1 cellular context compared by ENCODE assay signal in the genomic region with DNA sequence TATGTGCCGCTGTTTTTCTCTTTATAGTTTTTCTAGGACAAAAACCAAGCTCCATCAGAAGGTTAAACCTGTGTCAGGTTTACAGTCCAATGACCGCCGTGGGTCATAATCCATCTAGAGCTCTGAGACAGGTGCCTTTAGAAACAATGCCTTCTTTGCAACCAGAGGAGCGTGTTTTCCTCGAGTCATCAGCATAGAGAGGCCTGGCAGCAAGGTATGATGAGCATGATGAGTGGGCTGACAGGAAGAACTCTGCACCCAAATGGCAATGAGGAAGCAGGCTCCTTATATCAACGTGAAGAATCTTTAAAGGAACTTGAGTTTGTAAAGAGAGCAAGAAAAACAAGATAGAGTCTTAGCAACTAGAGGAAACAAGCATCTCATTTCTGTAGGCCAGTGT.
TF ChIP-seq lines count a peak whose summit lies in the region.

No MANE protein-coding gene starts in this region.

TF ChIP-seq in HepG2, 621 proteins besides CTCF, POLR2A, EP300 and RAD21 (continued from another document and continues in another):
- TF ChIP-seq, protein P1, sequence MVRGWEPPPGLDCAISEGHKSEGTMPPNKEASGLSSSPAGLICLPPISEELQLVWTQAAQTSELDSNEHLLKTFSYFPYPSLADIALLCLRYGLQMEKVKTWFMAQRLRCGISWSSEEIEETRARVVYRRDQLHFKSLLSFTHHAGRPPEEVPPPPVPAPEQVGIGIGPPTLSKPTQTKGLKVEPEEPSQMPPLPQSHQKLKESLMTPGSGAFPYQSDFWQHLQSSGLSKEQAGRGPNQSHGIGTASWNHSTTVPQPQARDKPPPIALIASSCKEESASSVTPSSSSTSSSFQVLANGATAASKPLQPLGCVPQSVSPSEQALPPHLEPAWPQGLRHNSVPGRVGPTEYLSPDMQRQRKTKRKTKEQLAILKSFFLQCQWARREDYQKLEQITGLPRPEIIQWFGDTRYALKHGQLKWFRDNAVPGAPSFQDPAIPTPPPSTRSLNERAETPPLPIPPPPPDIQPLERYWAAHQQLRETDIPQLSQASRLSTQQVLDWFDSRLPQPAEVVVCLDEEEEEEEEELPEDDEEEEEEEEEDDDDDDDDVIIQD (CRISPR knock-in tag; IDR thresholded peaks at IDR 0.05; ENCODE audit: low read depth) = peak; percentile 47; the same call in 1 of the 2 replicates
- no peak for TF ChIP-seq RFXAP (CRISPR knock-in tag; IDR thresholded peaks at IDR 0.05; ENCODE audit: borderline replicate concordance)
- TF ChIP-seq CBX1 (IDR thresholded peaks at IDR 0.05; ENCODE audit: low read depth) = no peak
- TF ChIP-seq, protein P2, sequence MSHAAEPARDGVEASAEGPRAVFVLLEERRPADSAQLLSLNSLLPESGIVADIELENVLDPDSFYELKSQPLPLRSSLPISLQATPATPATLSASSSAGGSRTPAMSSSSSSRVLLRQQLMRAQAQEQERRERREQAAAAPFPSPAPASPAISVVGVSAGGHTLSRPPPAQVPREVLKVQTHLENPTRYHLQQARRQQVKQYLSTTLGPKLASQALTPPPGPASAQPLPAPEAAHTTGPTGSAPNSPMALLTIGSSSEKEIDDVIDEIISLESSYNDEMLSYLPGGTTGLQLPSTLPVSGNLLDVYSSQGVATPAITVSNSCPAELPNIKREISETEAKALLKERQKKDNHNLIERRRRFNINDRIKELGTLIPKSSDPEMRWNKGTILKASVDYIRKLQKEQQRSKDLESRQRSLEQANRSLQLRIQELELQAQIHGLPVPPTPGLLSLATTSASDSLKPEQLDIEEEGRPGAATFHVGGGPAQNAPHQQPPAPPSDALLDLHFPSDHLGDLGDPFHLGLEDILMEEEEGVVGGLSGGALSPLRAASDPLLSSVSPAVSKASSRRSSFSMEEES (CRISPR knock-in tag; IDR thresholded peaks at IDR 0.05) = 0 out of 2 replicates have a peak, but pooled peaks have one; percentile 23
- TF ChIP-seq HMGXB3 (CRISPR knock-in tag; IDR thresholded peaks at IDR 0.05; ENCODE audit: borderline replicate concordance) = no peak
- TF ChIP-seq ZSCAN20 (CRISPR knock-in tag; IDR thresholded peaks at IDR 0.05; ENCODE audit: borderline replicate concordance) = no peak
- no peak for TF ChIP-seq ZNF546 (CRISPR knock-in tag; conservative IDR thresholded peaks at IDR 0.05)
- 0 out of 2 replicates have a peak, but pooled peaks have one; percentile 46 for TF ChIP-seq POGZ (CRISPR knock-in tag; IDR thresholded peaks at IDR 0.05)
- TF ChIP-seq PTBP1 (IDR thresholded peaks at IDR 0.05; ENCODE audit: low read depth, low read length, poor library complexity, severe bottlenecking) = no peak
- TF ChIP-seq MTERF4 (CRISPR knock-in tag; IDR thresholded peaks at IDR 0.05) = no peak
- no peak for TF ChIP-seq BHLHE40 (IDR thresholded peaks at IDR 0.05; ENCODE audit: low read length)
- TF ChIP-seq DPF2 (CRISPR knock-in tag; IDR thresholded peaks at IDR 0.05; ENCODE audit: borderline replicate concordance, low read depth) = no peak
- peak; percentile 73 for TF ChIP-seq ZNF331 (CRISPR knock-in tag; IDR thresholded peaks at IDR 0.05)
- no peak for TF ChIP-seq REXO4 (CRISPR knock-in tag; IDR thresholded peaks at IDR 0.05; ENCODE audit: borderline replicate concordance)
- no peak for TF ChIP-seq HNF1A (IDR thresholded peaks at IDR 0.05; ENCODE audit: low read depth)
- TF ChIP-seq HNF1A (CRISPR knock-in tag; IDR thresholded peaks at IDR 0.05; ENCODE audit: borderline replicate concordance) = no peak
- peak; percentile 38; the same call in 1 of the 2 replicates for TF ChIP-seq HDAC2 (CRISPR knock-in tag; IDR thresholded peaks at IDR 0.05)
- no peak for TF ChIP-seq SRY (CRISPR knock-in tag; IDR thresholded peaks at IDR 0.05)
- TF ChIP-seq PAXIP1 (CRISPR knock-in tag; conservative IDR thresholded peaks at IDR 0.05) = peak; percentile 74
- TF ChIP-seq, protein P3, sequence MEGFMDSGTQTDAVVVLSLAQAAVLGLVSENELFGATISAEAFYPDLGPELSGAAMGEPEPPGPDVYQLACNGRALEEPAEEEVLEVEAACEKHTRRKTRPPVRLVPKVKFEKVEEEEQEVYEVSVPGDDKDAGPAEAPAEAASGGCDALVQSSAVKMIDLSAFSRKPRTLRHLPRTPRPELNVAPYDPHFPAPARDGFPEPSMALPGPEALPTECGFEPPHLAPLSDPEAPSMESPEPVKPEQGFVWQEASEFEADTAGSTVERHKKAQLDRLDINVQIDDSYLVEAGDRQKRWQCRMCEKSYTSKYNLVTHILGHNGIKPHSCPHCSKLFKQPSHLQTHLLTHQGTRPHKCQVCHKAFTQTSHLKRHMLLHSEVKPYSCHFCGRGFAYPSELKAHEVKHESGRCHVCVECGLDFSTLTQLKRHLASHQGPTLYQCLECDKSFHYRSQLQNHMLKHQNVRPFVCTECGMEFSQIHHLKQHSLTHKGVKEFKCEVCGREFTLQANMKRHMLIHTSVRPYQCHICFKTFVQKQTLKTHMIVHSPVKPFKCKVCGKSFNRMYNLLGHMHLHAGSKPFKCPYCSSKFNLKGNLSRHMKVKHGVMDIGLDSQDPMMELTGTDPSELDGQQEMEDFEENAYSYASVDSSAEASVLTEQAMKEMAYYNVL (CRISPR knock-in tag; IDR thresholded peaks at IDR 0.05; ENCODE audit: borderline replicate concordance) = peak; percentile 43; the same call in 1 of the 2 replicates
- TF ChIP-seq SALL1 (CRISPR knock-in tag; IDR thresholded peaks at IDR 0.05) = peak; percentile 71
- TF ChIP-seq, protein P4, sequence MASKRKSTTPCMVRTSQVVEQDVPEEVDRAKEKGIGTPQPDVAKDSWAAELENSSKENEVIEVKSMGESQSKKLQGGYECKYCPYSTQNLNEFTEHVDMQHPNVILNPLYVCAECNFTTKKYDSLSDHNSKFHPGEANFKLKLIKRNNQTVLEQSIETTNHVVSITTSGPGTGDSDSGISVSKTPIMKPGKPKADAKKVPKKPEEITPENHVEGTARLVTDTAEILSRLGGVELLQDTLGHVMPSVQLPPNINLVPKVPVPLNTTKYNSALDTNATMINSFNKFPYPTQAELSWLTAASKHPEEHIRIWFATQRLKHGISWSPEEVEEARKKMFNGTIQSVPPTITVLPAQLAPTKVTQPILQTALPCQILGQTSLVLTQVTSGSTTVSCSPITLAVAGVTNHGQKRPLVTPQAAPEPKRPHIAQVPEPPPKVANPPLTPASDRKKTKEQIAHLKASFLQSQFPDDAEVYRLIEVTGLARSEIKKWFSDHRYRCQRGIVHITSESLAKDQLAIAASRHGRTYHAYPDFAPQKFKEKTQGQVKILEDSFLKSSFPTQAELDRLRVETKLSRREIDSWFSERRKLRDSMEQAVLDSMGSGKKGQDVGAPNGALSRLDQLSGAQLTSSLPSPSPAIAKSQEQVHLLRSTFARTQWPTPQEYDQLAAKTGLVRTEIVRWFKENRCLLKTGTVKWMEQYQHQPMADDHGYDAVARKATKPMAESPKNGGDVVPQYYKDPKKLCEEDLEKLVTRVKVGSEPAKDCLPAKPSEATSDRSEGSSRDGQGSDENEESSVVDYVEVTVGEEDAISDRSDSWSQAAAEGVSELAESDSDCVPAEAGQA (IDR thresholded peaks at IDR 0.05; ENCODE audit: low read depth) = no peak
- TF ChIP-seq, protein P4 (CRISPR knock-in tag; IDR thresholded peaks at IDR 0.05; ENCODE audit: borderline replicate concordance) = no peak
- TF ChIP-seq HOXA5 (CRISPR knock-in tag; IDR thresholded peaks at IDR 0.05) = no peak
- no peak for TF ChIP-seq ARHGAP35 (CRISPR knock-in tag; IDR thresholded peaks at IDR 0.05; ENCODE audit: borderline replicate concordance)
- no peak for TF ChIP-seq SP2 (CRISPR knock-in tag; IDR thresholded peaks at IDR 0.05)
